ENCODE assay signal across 8 cellular contexts in the genomic region with DNA sequence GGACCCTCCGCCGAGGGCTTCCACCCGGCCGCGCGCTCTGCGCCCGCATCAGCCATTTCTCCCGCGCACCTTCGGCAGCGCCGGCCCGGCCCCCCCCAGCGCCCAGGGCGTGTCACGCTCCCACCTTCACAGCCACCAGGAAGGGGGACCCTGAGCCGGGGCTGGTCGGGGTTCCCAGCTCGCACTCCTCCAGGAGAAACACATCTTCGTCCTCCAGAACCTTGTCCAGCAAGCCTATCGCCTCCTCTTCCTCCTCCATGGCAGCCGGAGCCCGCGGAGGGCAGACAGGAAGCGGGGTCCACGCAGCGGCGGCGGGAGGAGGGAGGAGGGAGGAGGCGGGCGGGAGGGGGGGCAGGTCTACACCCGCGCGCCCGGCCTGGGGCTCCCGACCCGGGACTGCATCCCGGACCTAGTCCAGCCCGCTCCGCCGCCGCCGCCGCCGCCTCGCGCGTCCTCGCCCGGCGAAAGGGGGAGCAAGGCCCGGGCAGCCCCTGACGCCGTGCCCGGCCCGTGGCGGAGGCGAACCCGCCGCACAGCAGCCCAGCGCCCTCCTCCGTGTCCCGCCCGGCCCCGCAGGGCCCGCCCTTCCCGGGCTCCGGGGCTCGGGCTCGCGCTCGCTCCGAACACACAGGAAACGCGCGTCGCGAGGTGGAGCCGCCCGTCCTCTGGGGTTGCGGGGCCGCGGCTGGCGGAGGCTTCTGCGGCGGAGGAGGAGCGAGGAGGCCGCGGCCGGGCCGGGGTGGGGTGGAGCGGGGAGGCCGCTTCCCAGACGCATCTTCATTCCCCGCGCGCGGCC.
DNase-seq lines count a peak whose midpoint lies in the region; ATAC-seq and TF ChIP-seq lines count a peak whose summit lies in the region.

No MANE protein-coding gene starts in this region.

- no peaks in the 10 kb centered on the region for H3K27me3 Mint-ChIP-seq in type B pancreatic cell

- peaks cover 4% of the 10 kb centered on the region; the same call in 1 of the 2 replicates for H3K9me3 ChIP-seq in AG04450 (ENCODE audit: control insufficient read depth, insufficient read depth, low read length)
- no peaks in the 10 kb centered on the region for H3K9me3 ChIP-seq in OCI-LY3 (ENCODE audit: insufficient read depth, low read length)
- H3K9me3 ChIP-seq in neuronal stem cell (replicated peaks in 1 of 2; ENCODE audit: control insufficient read depth in 2 of 2, insufficient read depth in 1 of 2, low read depth in 1 of 2, low read length in 2 of 2) = peaks cover 0 to 2% of the 10 kb centered on the region in 2 donors

- H2BK5ac ChIP-seq in neuronal stem cell (ENCODE audit: low read length) = peak overlapping the region; percentile 55

- peak overlapping the region; percentile 3 for H2BK12ac ChIP-seq in neuronal stem cell (ENCODE audit: low read length)

- H2BK15ac ChIP-seq in neuronal stem cell (ENCODE audit: low read length) = peak overlapping the region; percentile 49

- H4K91ac ChIP-seq in neuronal stem cell (ENCODE audit: low read depth, low read length, poor library complexity) = no peak overlapping the region

- H3K18ac ChIP-seq in neuronal stem cell (ENCODE audit: low read length) = peak overlapping the region; percentile 97

- H2AK5ac ChIP-seq in neuronal stem cell (ENCODE audit: low read depth, low read length) = peak overlapping the region; percentile 63

- WGBS in neuronal stem cell (ENCODE audit: extremely low coverage in 2 of 2, insufficient read length in 2 of 2, insufficient replicate concordance in 1 of 2), 2 donors = no CpG with 5 or more reads among the region's 99 CpGs

- peaks cover 9% of the 10 kb centered on the region; the same call in 1 of the 2 replicates for H3K4me1 ChIP-seq in OCI-LY3 (ENCODE audit: low read length)
- H3K4me1 ChIP-seq in neuronal stem cell (ENCODE audit: control insufficient read depth in 2 of 2, insufficient read depth in 1 of 2, low read depth in 1 of 2, low read length in 2 of 2) = peaks cover 26 to 33% of the 10 kb centered on the region in 2 donors

- peaks cover 18% of the 10 kb centered on the region; the same call in 1 of the 2 replicates for H3K79me2 ChIP-seq in OCI-LY3 (ENCODE audit: low read length)

- H3K27ac Mint-ChIP-seq in type B pancreatic cell = no peak overlapping the region

- H3K23ac ChIP-seq in neuronal stem cell (ENCODE audit: low read depth, low read length, poor library complexity) = peak overlapping the region; percentile 50

- no peak for TF ChIP-seq CTCF in AG04450 (IDR thresholded peaks at IDR 0.05; ENCODE audit: low read depth, low read length)
- TF ChIP-seq CTCF in OCI-LY3 (IDR thresholded peaks at IDR 0.05; ENCODE audit: low read depth, low read length) = no peak
- no peak for TF ChIP-seq CTCF in fibroblast of pulmonary artery (IDR thresholded peaks at IDR 0.05; ENCODE audit: low read length, missing control alignments)
- TF ChIP-seq CTCF in type B pancreatic cell (conservative IDR thresholded peaks at IDR 0.05) = no peak

- H3K36me3 Mint-ChIP-seq in type B pancreatic cell = no peaks in the 10 kb centered on the region

- H3K4me3 Mint-ChIP-seq in type B pancreatic cell = peak overlapping the region; percentile 83

- no peaks in the 10 kb centered on the region for H3K9me3 Mint-ChIP-seq in type B pancreatic cell

- H2AFZ ChIP-seq in OCI-LY3 (ENCODE audit: low read depth, low read length) (no peak overlapping the region), neuronal stem cell (ENCODE audit: low read length) (peak overlapping the region; percentile 93)

- H3K4me2 ChIP-seq in OCI-LY3 (ENCODE audit: low read length) (peak overlapping the region; percentile 81), neuronal stem cell (ENCODE audit: insufficient read depth, low read length, poor library complexity, severe bottlenecking) (peak overlapping the region; percentile 96)

- H3K4me3 ChIP-seq in AG04450 (ENCODE audit: low read depth, low read length) (peak overlapping the region; percentile 69), OCI-LY3 (ENCODE audit: low read length) (peak overlapping the region; percentile 87), fibroblast of pulmonary artery (replicated peaks; ENCODE audit: low read depth, low read length) (peak overlapping the region; percentile 70), neuronal stem cell (ENCODE audit: low read length in 2 of 2) (peak overlapping the region; percentile 79 to 84)

- H3K36me3 ChIP-seq in OCI-LY3 (replicated peaks; ENCODE audit: low read depth, low read length) (no peaks in the 10 kb centered on the region), neuronal stem cell (replicated peaks in 1 of 2; ENCODE audit: control insufficient read depth in 2 of 2, insufficient read depth in 2 of 2, low read length in 2 of 2) (peaks cover 2 to 3% of the 10 kb centered on the region in 2 donors)

- CTCF ChIA-PET in AG04450 (lab: Charles Lee) = interaction anchor here (1.2 kb wide), 1 partner anchor 13 kb away, joined by 3 read pairs; no protein-coding TSS in a partner anchor

- peak overlapping the region; percentile 31 for H2BK120ac ChIP-seq in neuronal stem cell (ENCODE audit: low read depth, low read length)

- H3K27me3 ChIP-seq in AG04450 (ENCODE audit: control insufficient read depth, insufficient read depth, low read length) = no peaks in the 10 kb centered on the region
- no peaks in the 10 kb centered on the region for H3K27me3 ChIP-seq in OCI-LY3 (ENCODE audit: low read depth, low read length)
- no peaks in the 10 kb centered on the region for H3K27me3 ChIP-seq in neuronal stem cell (ENCODE audit: control insufficient read depth in 3 of 3, insufficient read depth in 3 of 3, low read depth in 1 of 3, low read length in 3 of 3)

- H3K27ac ChIP-seq in AG04450 (ENCODE audit: low read depth, low read length) (no peak overlapping the region), OCI-LY3 (ENCODE audit: low read length) (no peak overlapping the region), neuronal stem cell (replicated peaks; ENCODE audit: low read length) (no peak overlapping the region)

- H3K14ac ChIP-seq in neuronal stem cell (ENCODE audit: low read length) = peak overlapping the region; percentile 56

- peak overlapping the region; percentile 65 for H3K9ac ChIP-seq in OCI-LY3 (ENCODE audit: low read length)
- H3K9ac ChIP-seq in neuronal stem cell (ENCODE audit: low read depth, low read length, poor library complexity) = peak overlapping the region; percentile 95

- no peak overlapping the region for H3K4ac ChIP-seq in neuronal stem cell (ENCODE audit: low read length)

- peaks cover 11% of the 10 kb centered on the region; the same call in 1 of the 2 replicates for H4K20me1 ChIP-seq in OCI-LY3 (ENCODE audit: insufficient read depth, low read length)

- POLR2A ChIA-PET in AG04450 (lab: Yijun Ruan, JAX) = no interaction called here

- DNase-seq in AG04450 (ENCODE audit: low read depth, low spot score) (no peak), fibroblast of pulmonary artery (ENCODE audit: low read depth) (peak; percentile 58), neuronal stem cell (ENCODE audit: low spot score) (no peak), type B pancreatic cell (ENCODE audit: extremely low spot score, unreplicated experiment) (no peak)
- DNase-seq in activated T-helper 1 cell treated with anti-CD3 and anti-CD28 coated beads, Interleukin-2, amount 50 U/mL, for 16 hours (ENCODE audit: low read depth in 1 of 2, low spot score in 1 of 2) = peak; percentile 49 to 55

- peaks cover 6% of the 10 kb centered on the region for H3K79me1 ChIP-seq in neuronal stem cell (ENCODE audit: low read depth, low read length)

- no peak overlapping the region for H4K8ac ChIP-seq in neuronal stem cell (ENCODE audit: low read depth, low read length)

- peaks cover 27% of the 10 kb centered on the region for H3K4me1 Mint-ChIP-seq in type B pancreatic cell (ENCODE audit: unreplicated experiment)

- peak; percentile 55 for ATAC-seq in GM19463 (IDR thresholded peaks at IDR 0.05; ENCODE audit: unreplicated experiment)
- no peak for ATAC-seq in HG03457 (IDR thresholded peaks at IDR 0.05; ENCODE audit: unreplicated experiment)

Comparison
In these comparisons a context has a peak if more than half of its experiments do, and no peak if none do; other contexts are left out.
1. DNase-seq: peak in activated T-helper 1 cell treated with anti-CD3 and anti-CD28 coated beads, Interleukin-2, amount 50 U/mL, for 16 hours (2 of 2) and fibroblast of pulmonary artery (single experiment); none in AG04450 (single experiment), neuronal stem cell (single experiment) and type B pancreatic cell (single experiment).
2. Peak in every context shown above with its lines, with median percentiles within 50 percentile points of each other: H3K4me3 ChIP-seq.